ENCODE assay signal across 16 cellular contexts in the genomic region with DNA sequence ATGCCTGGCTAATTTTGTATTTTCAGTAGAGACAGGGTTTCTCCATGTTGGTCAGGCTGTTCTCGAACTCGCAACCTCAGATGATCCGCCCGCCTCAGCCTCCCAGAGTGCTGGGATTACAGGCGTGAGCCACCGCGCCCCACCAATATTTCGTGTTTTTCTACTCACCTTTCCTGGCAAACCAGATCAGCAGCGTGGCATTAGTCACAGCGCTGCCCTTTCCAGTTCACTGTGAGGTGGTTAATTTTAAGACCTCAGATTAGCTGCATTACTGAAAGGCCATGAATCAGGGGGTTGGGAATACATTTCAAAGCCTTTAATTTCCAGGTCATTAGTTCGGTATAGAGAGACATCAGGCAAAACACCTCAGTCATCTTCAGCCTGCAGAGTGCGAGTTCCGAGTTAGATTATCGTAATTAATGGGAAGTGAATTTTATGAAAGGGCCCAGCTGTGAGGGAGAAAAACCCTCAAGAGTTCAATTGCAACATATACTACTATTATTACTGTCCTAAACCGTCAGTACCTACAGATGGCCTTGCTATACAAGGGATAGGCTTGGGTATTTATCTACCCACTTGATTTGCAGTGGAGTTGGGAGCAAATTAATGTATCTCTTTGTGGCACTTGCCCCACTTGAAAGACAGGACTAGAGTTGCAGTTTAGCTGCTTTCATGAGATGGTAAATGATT. TPM values are rescaled to one million over a fixed set of nuclear protein-coding genes. Genes with fewer than 3 reads are reported as not detected.
DNase-seq lines count a peak whose midpoint lies in the region; ATAC-seq and TF ChIP-seq lines count a peak whose summit lies in the region.
"Had no signal": no experiment of that assay in that cellular context is flagged by ENCODE, and none has a peak within 500 bp of the region (broad histone marks: within the 10 kb centered on the region; RNA-seq: fewer than 3 reads in every experiment).

No MANE protein-coding gene starts in this region.

- H3K9me3 ChIP-seq in effector memory CD4-positive, alpha-beta T cell (ENCODE audit: control insufficient read depth, low read length): no peaks in the 10 kb centered on the region

- H3K27me3 ChIP-seq in effector memory CD4-positive, alpha-beta T cell (replicated peaks; ENCODE audit: control insufficient read depth, insufficient read depth, low read length, poor library complexity, severe bottlenecking): no peaks in the 10 kb centered on the region

- no peak overlapping the region for H3K27ac ChIP-seq in effector memory CD4-positive, alpha-beta T cell (ENCODE audit: insufficient read depth, low read length, poor library complexity, severe bottlenecking)

- intact Hi-C loops in natural killer cell (cut with micrococcal nuclease): loop anchor here (10.0 kb wide), 1 partner anchor 609 kb away; no protein-coding TSS in a partner anchor

- H3K4me3 ChIP-seq in effector memory CD4-positive, alpha-beta T cell (ENCODE audit: insufficient read depth, low read depth, low read length, poor library complexity, severe bottlenecking): no peak overlapping the region

- H3K27ac Mint-ChIP-seq in natural killer cell (peak overlapping the region in 1 of 2 donors; percentile 34), type B pancreatic cell (peak overlapping the region; percentile 80)
- H3K27ac Mint-ChIP-seq in natural killer cell treated with Interleukin-12 subunit alpha and Interleukin-12 subunit beta and Interleukin-15 and Interleukin-18, amount 100 ng/mL, for 72 hours: peak overlapping the region in 1 of 2 donors; percentile 26

- H3K9me3 Mint-ChIP-seq in natural killer cell (no peaks in the 10 kb centered on the region), type B pancreatic cell (no peaks in the 10 kb centered on the region)
- H3K9me3 Mint-ChIP-seq in natural killer cell treated with Interleukin-12 subunit alpha and Interleukin-12 subunit beta and Interleukin-15 and Interleukin-18, amount 100 ng/mL, for 72 hours: no peaks in the 10 kb centered on the region

- ATAC-seq in natural killer cell (no peak), omental fat pad (ENCODE audit: low FRiP score) (no peak)
- ATAC-seq in natural killer cell treated with Interleukin-12 subunit alpha and Interleukin-12 subunit beta and Interleukin-15 and Interleukin-18, amount 100 ng/mL, for 72 hours: no peak
- ATAC-seq: left cardiac atrium had no signal

- H3K36me3 Mint-ChIP-seq in natural killer cell (no peaks in the 10 kb centered on the region), type B pancreatic cell (no peaks in the 10 kb centered on the region)
- peaks cover 4% of the 10 kb centered on the region for H3K36me3 Mint-ChIP-seq in natural killer cell treated with Interleukin-12 subunit alpha and Interleukin-12 subunit beta and Interleukin-15 and Interleukin-18, amount 100 ng/mL, for 72 hours

- H3K4me3 Mint-ChIP-seq in natural killer cell (peak overlapping the region; percentile 37), type B pancreatic cell (peak overlapping the region; percentile 54)
- H3K4me3 Mint-ChIP-seq in natural killer cell treated with Interleukin-12 subunit alpha and Interleukin-12 subunit beta and Interleukin-15 and Interleukin-18, amount 100 ng/mL, for 72 hours: no peak overlapping the region

- H3K4me1 Mint-ChIP-seq in natural killer cell (peaks cover 36 to 39% of the 10 kb centered on the region in 2 donors), type B pancreatic cell (ENCODE audit: unreplicated experiment) (peaks cover 27% of the 10 kb centered on the region)
- H3K4me1 Mint-ChIP-seq in natural killer cell treated with Interleukin-12 subunit alpha and Interleukin-12 subunit beta and Interleukin-15 and Interleukin-18, amount 100 ng/mL, for 72 hours (ENCODE audit: low read depth in 2 of 2): peaks cover 33 to 44% of the 10 kb centered on the region in 2 donors

- no peaks in the 10 kb centered on the region for H3K36me3 ChIP-seq in effector memory CD4-positive, alpha-beta T cell (ENCODE audit: control insufficient read depth, insufficient read depth, low read length)

- H3K27me3 Mint-ChIP-seq in natural killer cell (ENCODE audit: low read depth in 2 of 2) (no peaks in the 10 kb centered on the region), type B pancreatic cell (no peaks in the 10 kb centered on the region)
- H3K27me3 Mint-ChIP-seq in natural killer cell treated with Interleukin-12 subunit alpha and Interleukin-12 subunit beta and Interleukin-15 and Interleukin-18, amount 100 ng/mL, for 72 hours: no peaks in the 10 kb centered on the region

- DNase-seq in natural killer cell (no peak), SIG-M5 (lab: John Stamatoyannopoulos, UW) (peak; percentile 75), glomerular visceral epithelial cell (ENCODE audit: extremely low spot score) (peak; percentile 18), type B pancreatic cell (ENCODE audit: extremely low spot score, unreplicated experiment) (no peak), omental fat pad (ENCODE audit: low spot score) (no peak), NCI-H226 (no peak)
- no peak for DNase-seq in natural killer cell treated with Interleukin-12 subunit alpha and Interleukin-12 subunit beta and Interleukin-15 and Interleukin-18, amount 100 ng/mL, for 72 hours (ENCODE audit: low spot score)
- DNase-seq in effector memory CD4-positive, alpha-beta T cell: no peak
- DNase-seq: aorta; effector CD4-positive, alpha-beta T cell; KG1; left cardiac atrium; NCI-H2107; occipital lobe had no signal

- no peak for TF ChIP-seq CTCF in natural killer cell (IDR thresholded peaks at IDR 0.05)
- TF ChIP-seq CTCF in type B pancreatic cell (conservative IDR thresholded peaks at IDR 0.05): no peak
- TF ChIP-seq CTCF in omental fat pad (IDR thresholded peaks at IDR 0.05): no peak

- peaks cover 20% of the 10 kb centered on the region for H3K4me1 ChIP-seq in effector memory CD4-positive, alpha-beta T cell (ENCODE audit: control insufficient read depth, insufficient read depth, low read length, poor library complexity, severe bottlenecking)

RNA-seq across cellular contexts. Expression of a gene that starts 2.1 kb away (rescaled TPM):
- total RNA-seq in natural killer cell (10 to 100 TPM; 41.3 to 68.5 (median 41.7) TPM), type B pancreatic cell (ENCODE audit: low replicate concordance) (33.1 and 39.1 TPM in 2 replicates), omental fat pad (10 to 100 TPM; 53.3 to 91.6 (median 69.7) TPM)
- 10 to 100 TPM; 58.7 to 64.1 TPM for total RNA-seq in natural killer cell treated with Interleukin-12 subunit alpha and Interleukin-12 subunit beta and Interleukin-15 and Interleukin-18, amount 100 ng/mL, for 72 hours

RNA-seq across cellular contexts. Expression of a gene that starts 28.3 kb away (rescaled TPM):
- total RNA-seq in natural killer cell: not detected
- not detected for total RNA-seq in natural killer cell treated with Interleukin-12 subunit alpha and Interleukin-12 subunit beta and Interleukin-15 and Interleukin-18, amount 100 ng/mL, for 72 hours
- total RNA-seq in type B pancreatic cell (ENCODE audit: low replicate concordance): not detected in 2 replicates
- total RNA-seq in omental fat pad: not detected
- total RNA-seq: aorta, G401, glomerular endothelial cell, left cardiac atrium, occipital lobe had no signal

Comparison
In these comparisons a context has a peak if more than half of its experiments do, and no peak if none do; other contexts are left out.
1. DNase-seq: peak in SIG-M5 (single experiment) and glomerular visceral epithelial cell (single experiment); none in natural killer cell (single experiment), natural killer cell treated with Interleukin-12 subunit alpha and Interleukin-12 subunit beta and Interleukin-15 and Interleukin-18, amount 100 ng/mL, for 72 hours (single experiment), type B pancreatic cell (single experiment), omental fat pad (single experiment), effector memory CD4-positive, alpha-beta T cell (0 of 3) and NCI-H226 (single experiment).